7 cellular contexts compared by ENCODE assay signal in the genomic region with DNA sequence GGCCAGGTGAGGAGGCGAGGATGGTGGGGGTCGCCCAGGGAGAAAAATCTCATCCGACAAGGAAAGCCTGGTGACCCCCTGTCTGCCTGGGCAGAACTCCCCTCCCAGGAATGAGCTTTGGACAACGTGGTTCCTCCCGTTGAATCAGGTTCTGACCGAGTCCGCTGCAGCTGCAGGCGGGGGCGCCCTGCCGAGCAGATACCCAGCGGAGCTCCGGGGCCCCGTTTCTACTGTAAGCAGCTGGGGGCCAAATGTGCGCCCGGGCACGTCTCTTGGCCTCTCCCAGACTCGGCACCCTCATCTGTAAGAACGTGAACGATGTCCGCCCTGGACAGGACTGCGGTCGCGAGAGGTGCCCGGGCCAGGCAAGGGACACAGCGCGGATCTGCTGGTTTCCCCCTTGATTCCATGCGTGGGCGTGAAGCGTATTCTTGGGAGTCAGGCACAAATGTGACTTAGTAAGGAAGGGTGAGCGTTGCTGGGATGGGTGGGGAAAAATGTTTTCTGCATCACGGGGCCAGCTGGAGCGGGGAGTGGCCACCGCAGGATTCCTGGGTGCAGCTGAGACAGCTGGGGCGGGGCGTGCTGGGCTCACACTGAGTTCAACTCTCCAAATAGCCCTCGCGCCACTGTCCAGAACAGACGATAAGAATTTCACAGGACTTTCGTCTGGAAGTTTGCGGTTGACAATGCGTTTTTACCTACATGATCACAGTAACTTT.
DNase-seq lines count a peak whose midpoint lies in the region; ATAC-seq lines count a peak whose summit lies in the region.

No MANE protein-coding gene starts in this region.

- no peak overlapping the region for H3K27ac Mint-ChIP-seq in stimulated activated memory B cell treated with anti-CD40 and anti-IgM and Interleukin-4, amounts not matched to agents 10 μg/mL and 1 μg/mL and 100 μg/mL, for 72 hours

- no peaks in the 10 kb centered on the region for H3K36me3 Mint-ChIP-seq in stimulated activated memory B cell treated with anti-CD40 and anti-IgM and Interleukin-4, amounts not matched to agents 10 μg/mL and 1 μg/mL and 100 μg/mL, for 72 hours

- in situ Hi-C loops in T47D (cut with HindIII; ENCODE audit: low pct_unique_long_range_greater_than_20kb, low sequenced_read_pairs) = no loop called here

- H3K27me3 Mint-ChIP-seq in stimulated activated memory B cell treated with anti-CD40 and anti-IgM and Interleukin-4, amounts not matched to agents 10 μg/mL and 1 μg/mL and 100 μg/mL, for 72 hours = peaks cover 77% of the 10 kb centered on the region

- peak; percentile 82 for DNase-seq in HuH-7.5 (ENCODE audit: low spot score)
- DNase-seq in T47D (ENCODE audit: low read depth in 1 of 2, low spot score in 1 of 2) = peak; percentile 44 to 59
- DNase-seq in islet precursor cell = peak; percentile 87
- DNase-seq in activated CD4-positive, CD25-positive, alpha-beta regulatory T cell treated with anti-CD3 and anti-CD28 coated beads, Interleukin-2, amount 50 U/mL, for 72 hours = no peak

- peaks cover 4% of the 10 kb centered on the region for H3K4me1 Mint-ChIP-seq in stimulated activated memory B cell treated with anti-CD40 and anti-IgM and Interleukin-4, amounts not matched to agents 10 μg/mL and 1 μg/mL and 100 μg/mL, for 72 hours

- ATAC-seq in stimulated activated memory B cell treated with anti-CD40 and anti-IgM and Interleukin-4, amounts not matched to agents 10 μg/mL and 1 μg/mL and 100 μg/mL, for 72 hours = no peak
- no peak for ATAC-seq in GM18873 (IDR thresholded peaks at IDR 0.05; ENCODE audit: low FRiP score, unreplicated experiment)
- ATAC-seq in HG03354 (IDR thresholded peaks at IDR 0.05; ENCODE audit: poor library complexity, severe bottlenecking, unreplicated experiment) = no peak

- peak overlapping the region; percentile 15 for H3K4me3 Mint-ChIP-seq in stimulated activated memory B cell treated with anti-CD40 and anti-IgM and Interleukin-4, amounts not matched to agents 10 μg/mL and 1 μg/mL and 100 μg/mL, for 72 hours

- no peaks in the 10 kb centered on the region for H3K9me3 Mint-ChIP-seq in stimulated activated memory B cell treated with anti-CD40 and anti-IgM and Interleukin-4, amounts not matched to agents 10 μg/mL and 1 μg/mL and 100 μg/mL, for 72 hours
